ENCODE assay signal across 8 cellular contexts in the genomic region with DNA sequence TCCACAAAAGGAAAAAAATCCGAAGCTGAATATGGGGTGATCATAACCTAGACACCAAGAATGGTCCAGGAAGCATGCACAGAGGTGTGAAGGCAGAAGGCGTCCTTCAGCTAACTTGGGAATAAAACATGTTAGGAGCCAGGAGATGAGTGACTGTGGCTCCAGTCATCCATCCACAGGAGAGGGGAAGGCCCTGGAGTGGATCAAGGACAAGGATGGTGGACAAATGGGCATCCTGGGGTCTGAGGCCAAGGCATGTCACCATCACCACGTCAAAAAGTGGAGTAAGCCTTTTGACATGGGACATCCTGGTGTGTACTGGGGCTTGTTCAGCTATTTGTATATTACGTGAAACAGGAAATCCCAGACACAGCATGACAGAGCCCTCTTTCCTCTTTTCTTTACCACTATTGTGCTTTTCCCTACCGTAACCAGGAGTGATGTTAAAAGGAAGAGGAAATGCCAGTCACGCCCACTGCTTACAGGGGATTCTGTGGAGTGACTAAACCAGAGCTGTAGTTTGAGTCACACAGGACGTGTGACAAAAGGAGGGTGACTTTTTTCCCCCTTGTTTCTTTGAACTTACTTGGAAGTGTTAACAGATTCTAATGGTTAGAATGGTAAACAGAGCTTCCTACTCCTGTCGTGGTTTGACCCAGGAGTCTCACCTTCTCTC. TPM values are rescaled to one million over a fixed set of nuclear protein-coding genes. Genes with fewer than 3 reads are reported as not detected.
DNase-seq lines count a peak whose midpoint lies in the region; ATAC-seq, FAIRE-seq and TF ChIP-seq lines count a peak whose summit lies in the region.

No MANE protein-coding gene starts in this region.

- no peak for TF ChIP-seq CTCF in GM10248 (IDR thresholded peaks at IDR 0.05; ENCODE audit: control extremely low read depth, extremely low read depth, low read depth, missing control alignments)

- peak; percentile 95 to 96 for ATAC-seq in activated naive CD4-positive, alpha-beta T cell treated with anti-CD3 and anti-CD28 coated beads, Interleukin-2, amount 50 U/mL, for 72 hours
- ATAC-seq in stimulated activated naive CD8-positive, alpha-beta T cell treated with anti-CD3 and anti-CD28 coated beads, Interleukin-15, amount 100 ng/mL, for 72 hours = peak; percentile 96

- H3K4me1 Mint-ChIP-seq in stimulated activated naive CD8-positive, alpha-beta T cell treated with anti-CD3 and anti-CD28 coated beads, Interleukin-15, amount 100 ng/mL, for 72 hours = peaks cover 78% of the 10 kb centered on the region

- H3K27ac ChIP-seq in substantia nigra (ENCODE audit: low read depth, low read length, poor library complexity, severe bottlenecking) = no peak overlapping the region

- CTCF ChIA-PET in GM10248 (lab: Yijun Ruan, JAX) = interaction anchor here (1.2 to 7.4 kb wide), 5 partner anchors 9 to 83 kb away, joined by 3 to 36 read pairs (median 5); partner anchors contain the start of gene ACSL5

- H3K36me3 Mint-ChIP-seq in activated naive CD4-positive, alpha-beta T cell treated with anti-CD3 and anti-CD28 coated beads, Interleukin-2, amount 50 U/mL, for 72 hours = peaks cover 11 to 48% of the 10 kb centered on the region in 2 donors

- peak; percentile 87 for FAIRE-seq in H54 (lab: Jason Lieb, UNC)

- no peaks in the 10 kb centered on the region for H3K27me3 Mint-ChIP-seq in stimulated activated naive CD8-positive, alpha-beta T cell treated with anti-CD3 and anti-CD28 coated beads, Interleukin-15, amount 100 ng/mL, for 72 hours

- DNase-seq in GM10248 (ENCODE audit: extremely low spot score) = peak; percentile 20
- DNase-seq in H54 (ENCODE audit: insufficient read length, low spot score) = peak; percentile 47
- peak; percentile 43 for DNase-seq in LHCN-M2 (ENCODE audit: low read depth)
- DNase-seq in activated naive CD4-positive, alpha-beta T cell treated with anti-CD3 and anti-CD28 coated beads, Interleukin-2, amount 50 U/mL, for 72 hours (ENCODE audit: low spot score in 2 of 2) = peak; percentile 71 to 75
- peak; percentile 79 for DNase-seq in islet precursor cell
- peak; percentile 38 to 54 for DNase-seq in stimulated activated naive CD8-positive, alpha-beta T cell treated with anti-CD3 and anti-CD28 coated beads, Interleukin-15, amount 100 ng/mL, for 72 hours
- no peak for DNase-seq in SKM-1 (lab: John Stamatoyannopoulos, UW; ENCODE audit: unreplicated experiment)
- DNase-seq in substantia nigra (lab: John Stamatoyannopoulos, UW) = no peak

- peak overlapping the region; percentile 75 to 96 for H3K27ac Mint-ChIP-seq in activated naive CD4-positive, alpha-beta T cell treated with anti-CD3 and anti-CD28 coated beads, Interleukin-2, amount 50 U/mL, for 72 hours
- H3K27ac Mint-ChIP-seq in stimulated activated naive CD8-positive, alpha-beta T cell treated with anti-CD3 and anti-CD28 coated beads, Interleukin-15, amount 100 ng/mL, for 72 hours = peak overlapping the region; percentile 63 to 89

- H3K4me3 Mint-ChIP-seq in stimulated activated naive CD8-positive, alpha-beta T cell treated with anti-CD3 and anti-CD28 coated beads, Interleukin-15, amount 100 ng/mL, for 72 hours = peak overlapping the region; percentile 46 to 54

- peaks cover 0 to 9% of the 10 kb centered on the region in 2 donors for H3K9me3 Mint-ChIP-seq in activated naive CD4-positive, alpha-beta T cell treated with anti-CD3 and anti-CD28 coated beads, Interleukin-2, amount 50 U/mL, for 72 hours
- H3K9me3 Mint-ChIP-seq in stimulated activated naive CD8-positive, alpha-beta T cell treated with anti-CD3 and anti-CD28 coated beads, Interleukin-15, amount 100 ng/mL, for 72 hours = no peaks in the 10 kb centered on the region

- TF ChIP-seq POLR2A in H54 (IDR thresholded peaks at IDR 0.05; ENCODE audit: low read depth, low read length) = no peak

- POLR2A ChIA-PET in GM10248 (lab: Yijun Ruan, JAX) = interaction anchor here (1.4 kb wide), 1 partner anchor 14 kb away, joined by 6 read pairs; no protein-coding TSS in a partner anchor

RNA-seq across cellular contexts. Expression of gene ACSL5, which starts 15.4 kb away (rescaled TPM):
- 0.29 and 0.71 TPM in 2 replicates for total RNA-seq in LHCN-M2 (2014; rRNA removed)
- polyA plus RNA-seq in LHCN-M2 (2012) = 0.18 TPM
- 10 to 100 TPM; 29.4 to 49.5 TPM for total RNA-seq in activated naive CD4-positive, alpha-beta T cell treated with anti-CD3 and anti-CD28 coated beads, Interleukin-2, amount 50 U/mL, for 72 hours

RNA-seq across cellular contexts. Expression of gene ZDHHC6, which starts 57.4 kb away (rescaled TPM):
- 35.4 and 39.6 TPM in 2 replicates for total RNA-seq in LHCN-M2 (2014; rRNA removed)
- 13.3 TPM for polyA plus RNA-seq in LHCN-M2 (2012)
- 10 to 100 TPM; 47.8 to 54.5 TPM for total RNA-seq in activated naive CD4-positive, alpha-beta T cell treated with anti-CD3 and anti-CD28 coated beads, Interleukin-2, amount 50 U/mL, for 72 hours

RNA-seq across cellular contexts. Expression of gene VTI1A, which starts 57.7 kb away (rescaled TPM):
- total RNA-seq in LHCN-M2 (2014; rRNA removed) = 29.7 and 39.0 TPM in 2 replicates
- 11.3 TPM for polyA plus RNA-seq in LHCN-M2 (2012)
- total RNA-seq in activated naive CD4-positive, alpha-beta T cell treated with anti-CD3 and anti-CD28 coated beads, Interleukin-2, amount 50 U/mL, for 72 hours = 10 to 100 TPM; 39.7 to 40.8 TPM

Comparison
In these comparisons a context has a peak if more than half of its experiments do, and no peak if none do; other contexts are left out.
1. DNase-seq: peak in GM10248 (single experiment), H54 (single experiment), LHCN-M2 (single experiment), activated naive CD4-positive, alpha-beta T cell treated with anti-CD3 and anti-CD28 coated beads, Interleukin-2, amount 50 U/mL, for 72 hours (2 of 2), islet precursor cell (single experiment) and stimulated activated naive CD8-positive, alpha-beta T cell treated with anti-CD3 and anti-CD28 coated beads, Interleukin-15, amount 100 ng/mL, for 72 hours (2 of 2); none in SKM-1 (single experiment) and substantia nigra (0 of 49).
2. RNA of gene ACSL5, which starts 15.4 kb away (total RNA-seq): 29.4 to 49.5 TPM in activated naive CD4-positive, alpha-beta T cell treated with anti-CD3 and anti-CD28 coated beads, Interleukin-2, amount 50 U/mL, for 72 hours; 0.29 to 0.71 TPM in LHCN-M2; every median in the first group is over 10 times any median in the second.